In genomic region chr14:68774771-68775613, GRCh38 we compare ENCODE assay signal across 14 cellular contexts. TPM values are rescaled to one million over a fixed set of nuclear protein-coding genes. Genes with fewer than 3 reads are reported as not detected.
A peak's percentile ranks its signal among the peaks of the same experiment; 100 is the strongest.
DNase-seq lines count a peak whose midpoint lies in the region; ATAC-seq and TF ChIP-seq lines count a peak whose summit lies in the region.
"Had no signal": no experiment of that assay in that cellular context is flagged by ENCODE, and none has a peak within 500 bp of the region (broad histone marks: within the 10 kb centered on the region; RNA-seq: fewer than 3 reads in every experiment).

No MANE protein-coding gene starts in this region.

- H2AFZ ChIP-seq in PC-3 (ENCODE audit: low read length), result no peak overlapping the region

- peak in 1 of 2 experiments; percentile 14 for DNase-seq in Caco-2
- DNase-seq in PC-3, result peak; percentile 93
- DNase-seq in endothelial cell (ENCODE audit: low spot score), result no peak
- peak; percentile 43 for DNase-seq in sigmoid colon
- DNase-seq in NCI-H510A treated with DMSO at 0.1 percent for 48 hours (lab: John Stamatoyannopoulos, UW), result no peak
- no peak for DNase-seq in stimulated activated CD4-positive, alpha-beta T cell treated with anti-CD3 and anti-CD28 coated beads, Interleukin-15, amount 100 ng/mL, for 24 hours
- DNase-seq: activated T-cell treated with anti-CD3 and anti-CD28 coated beads, Interleukin-2, amount 50 U/mL, for 24 hours; hippocampal formation; midbrain; NCI-H82; stimulated activated CD8-positive, alpha-beta memory T cell treated with anti-CD3 and anti-CD28 coated beads, Interleukin-4, amount 100 ng/mL, for 48 hours had no signal

- no peaks in the 10 kb centered on the region for H3K79me2 ChIP-seq in PC-3 (ENCODE audit: low read length)

- no peak overlapping the region for H3K4me3 Mint-ChIP-seq in Caco-2 (ENCODE audit: unreplicated experiment)
- no peak overlapping the region for H3K4me3 Mint-ChIP-seq in endothelial cell (ENCODE audit: unreplicated experiment)
- H3K4me3 Mint-ChIP-seq: activated T-cell treated with anti-CD3 and anti-CD28 coated beads, Interleukin-2, amount 50 U/mL, for 24 hours; T-helper 1 cell treated with Interleukin-12 subunit alpha and Interleukin-12 subunit beta and Interleukin-4 antibody, amounts not matched to agents 30 μg/mL and 1 μg/mL, for 36 hours had no signal

- peak overlapping the region; percentile 50 for H3K9ac ChIP-seq in PC-3 (ENCODE audit: low read length)

- H3K9me3 Mint-ChIP-seq in Caco-2 (ENCODE audit: unreplicated experiment) (peaks cover 18% of the 10 kb centered on the region), endothelial cell (ENCODE audit: unreplicated experiment) (peaks cover 3% of the 10 kb centered on the region)

- intact Hi-C loops in Caco-2 (cut with micrococcal nuclease; ENCODE audit: unreplicated experiment) (no loop called here), PC-3 (cut with micrococcal nuclease) (no loop called here), sigmoid colon (cut with DNase I) (no loop called here)

- H3K27me3 ChIP-seq in Caco-2 (replicated peaks; ENCODE audit: control insufficient read depth, insufficient read depth, low read length) (no peaks in the 10 kb centered on the region), PC-3 (ENCODE audit: low read length) (no peaks in the 10 kb centered on the region), sigmoid colon (no peaks in the 10 kb centered on the region)

- H3K36me3 ChIP-seq in Caco-2 (ENCODE audit: control insufficient read depth, insufficient read depth, low read length) (no peaks in the 10 kb centered on the region), PC-3 (ENCODE audit: low read depth, low read length) (no peaks in the 10 kb centered on the region), sigmoid colon (no peaks in the 10 kb centered on the region)

- H3K4me3 ChIP-seq in Caco-2 (ENCODE audit: low read depth, low read length), result no peak overlapping the region
- no peak overlapping the region for H3K4me3 ChIP-seq in PC-3 (ENCODE audit: low read length)
- no peak overlapping the region for H3K4me3 ChIP-seq in sigmoid colon

- TF ChIP-seq POLR2A in sigmoid colon (IDR thresholded peaks at IDR 0.05), result no peak

- no peak for TF ChIP-seq EP300 in sigmoid colon (IDR thresholded peaks at IDR 0.05)

- WGBS in sigmoid colon, 2 donors, result 93 to 97% methylated on average over 4 of the region's 4 CpGs

- POLR2A ChIA-PET in Caco-2 (lab: Charles Lee) (interaction anchor here (0.6 kb wide), 2 partner anchors 20 to 959 kb away, joined by 3 read pairs; partner anchors contain the start of gene ZFYVE26), PC-3 (lab: Charles Lee; ENCODE audit: unreplicated experiment) (interaction anchor here (0.6 to 0.7 kb wide), 3 partner anchors 9 to 520 kb away, joined by 3 to 11 read pairs (median 4); no protein-coding TSS in a partner anchor)

- H3K27ac Mint-ChIP-seq in Caco-2 (ENCODE audit: unreplicated experiment), result peak overlapping the region; percentile 26
- peak overlapping the region; percentile 48 for H3K27ac Mint-ChIP-seq in endothelial cell (ENCODE audit: unreplicated experiment)
- H3K27ac Mint-ChIP-seq: T-helper 1 cell treated with Interleukin-12 subunit alpha and Interleukin-12 subunit beta and Interleukin-4 antibody, amounts not matched to agents 30 μg/mL and 1 μg/mL, for 36 hours had no signal

- no peaks in the 10 kb centered on the region for H4K20me1 ChIP-seq in PC-3 (ENCODE audit: low read length)

- CTCF ChIA-PET in Caco-2 (lab: Charles Lee), result no interaction called here
- CTCF ChIA-PET in PC-3 (lab: Charles Lee), result interaction anchor here (0.7 kb wide), 1 partner anchor 92 kb away, joined by 6 read pairs; no protein-coding TSS in a partner anchor

- BruUV-seq in Caco-2 (replicated peaks; lab: Mats Ljungman, UMichigan) (no TSS peak), PC-3 (replicated peaks; lab: Mats Ljungman, UMichigan) (no TSS peak)

- H3K27me3 Mint-ChIP-seq in Caco-2 (ENCODE audit: insufficient read depth, unreplicated experiment) (no peaks in the 10 kb centered on the region), endothelial cell (ENCODE audit: unreplicated experiment) (peaks cover 4% of the 10 kb centered on the region)
- H3K27me3 Mint-ChIP-seq: activated T-cell treated with anti-CD3 and anti-CD28 coated beads, Interleukin-2, amount 50 U/mL, for 24 hours had no signal

- H3K27ac ChIP-seq in PC-3 (ENCODE audit: low read length) (peak overlapping the region; percentile 83), sigmoid colon (peak overlapping the region in 1 of 4 donors; percentile 37)

- ATAC-seq in PC-3, result peak; percentile 79
- no peak for ATAC-seq in HG03025 (IDR thresholded peaks at IDR 0.05; ENCODE audit: low FRiP score, unreplicated experiment)
- no peak for ATAC-seq in HG03457 (IDR thresholded peaks at IDR 0.05; ENCODE audit: unreplicated experiment)

- H3K36me3 Mint-ChIP-seq in Caco-2 (ENCODE audit: insufficient read depth, unreplicated experiment), result peaks cover 20% of the 10 kb centered on the region
- peaks cover 4% of the 10 kb centered on the region for H3K36me3 Mint-ChIP-seq in endothelial cell (ENCODE audit: low read depth, unreplicated experiment)

- H3K4me1 Mint-ChIP-seq in Caco-2 (ENCODE audit: low read depth, unreplicated experiment), result peaks cover 28% of the 10 kb centered on the region
- peaks cover 65% of the 10 kb centered on the region for H3K4me1 Mint-ChIP-seq in endothelial cell (ENCODE audit: unreplicated experiment)

- H3K4me1 ChIP-seq in Caco-2, result peaks cover 23% of the 10 kb centered on the region
- peaks cover 31% of the 10 kb centered on the region for H3K4me1 ChIP-seq in PC-3 (ENCODE audit: insufficient read depth, low read length)
- H3K4me1 ChIP-seq in sigmoid colon, result peaks cover 0 to 23% (median 20%) of the 10 kb centered on the region in 4 donors

- peaks cover 7% of the 10 kb centered on the region for H3F3A ChIP-seq in PC-3 (ENCODE audit: low read length, unreplicated experiment)

- no peak for TF ChIP-seq CTCF in Caco-2 (IDR thresholded peaks at IDR 0.05; ENCODE audit: insufficient read depth in 1 of 2, low read depth in 1 of 2, low read length in 1 of 2, severe bottlenecking in 1 of 2, unreplicated experiment in 1 of 2)
- TF ChIP-seq CTCF in PC-3 (conservative IDR thresholded peaks at IDR 0.05; ENCODE audit: low read depth, low read length), result peak; percentile 40
- TF ChIP-seq CTCF in endothelial cell (IDR thresholded peaks at IDR 0.05; ENCODE audit: unreplicated experiment), result no peak
- no peak for TF ChIP-seq CTCF in sigmoid colon (IDR thresholded peaks at IDR 0.05)

- H3K9me3 ChIP-seq in Caco-2, result peaks cover 11% of the 10 kb centered on the region
- H3K9me3 ChIP-seq in PC-3 (ENCODE audit: low read length), result no peaks in the 10 kb centered on the region
- no peaks in the 10 kb centered on the region for H3K9me3 ChIP-seq in sigmoid colon

- H3K9me2 ChIP-seq in PC-3 (replicated peaks; ENCODE audit: low read length), result no peaks in the 10 kb centered on the region

- no peak overlapping the region for H3K4me2 ChIP-seq in PC-3 (ENCODE audit: low read length)

RNA-seq across cellular contexts. Expression of gene ZFP36L1, which starts 17.9 kb away (rescaled TPM):
- total RNA-seq in Caco-2 (2022), result 94.8 and 103 TPM in 2 replicates
- 63.1 and 79.7 TPM in 2 replicates for total RNA-seq in PC-3 (2014; rRNA removed)
- total RNA-seq in endothelial cell (ENCODE audit: unreplicated experiment), result 385 TPM
- 100 to 1,000 TPM; 217 to 413 (median 239) TPM for total RNA-seq in sigmoid colon
- 100 to 1,000 TPM in 1 of 3 donors, 10 to 100 TPM in 2; 26.6 to 141 (median 52.9) TPM for polyA plus RNA-seq in sigmoid colon

Comparison
In these comparisons a context has a peak if more than half of its experiments do, and no peak if none do; other contexts are left out.
1. DNase-seq: peak in PC-3 (single experiment) and sigmoid colon (single experiment); none in endothelial cell (single experiment), NCI-H510A treated with DMSO at 0.1 percent for 48 hours (single experiment) and stimulated activated CD4-positive, alpha-beta T cell treated with anti-CD3 and anti-CD28 coated beads, Interleukin-15, amount 100 ng/mL, for 24 hours (single experiment).